ENCODE assay signal across 16 cellular contexts in the genomic region with DNA sequence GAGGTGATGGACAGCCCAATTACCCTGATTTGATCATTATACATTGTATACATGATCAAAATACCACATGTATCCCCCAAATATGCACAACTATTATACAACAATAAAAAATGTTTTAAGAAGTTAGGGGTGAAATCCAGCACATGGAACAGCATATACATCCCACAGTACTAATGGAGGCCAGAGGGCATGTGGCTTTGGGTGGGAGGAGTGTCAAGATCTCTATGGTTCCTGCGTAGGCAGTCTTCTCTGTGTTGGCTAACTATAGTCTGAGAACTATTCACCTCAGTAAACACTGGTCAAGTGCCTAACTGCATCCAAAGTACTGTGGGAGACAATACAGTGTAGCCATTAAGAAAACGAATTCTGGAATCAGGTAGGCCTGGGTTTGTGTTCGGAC.
A peak's percentile ranks its signal among the peaks of the same experiment; 100 is the strongest.
DNase-seq lines count a peak whose midpoint lies in the region; ATAC-seq, FAIRE-seq and TF ChIP-seq lines count a peak whose summit lies in the region.
"Had no signal": no experiment of that assay in that cellular context is flagged by ENCODE, and none has a peak within 500 bp of the region (broad histone marks: within the 10 kb centered on the region; RNA-seq: fewer than 3 reads in every experiment).

No MANE protein-coding gene starts in this region.

- CTCF ChIA-PET in HEK293 (lab: Yijun Ruan, JAX), result interaction anchor here (0.7 to 6.5 kb wide), 18 partner anchors 8 to 235 kb away, joined by 3 to 159 read pairs (median 14); a partner anchor contains a TSS

- peaks cover 61% of the 10 kb centered on the region for H3K79me2 ChIP-seq in hepatocyte

- FAIRE-seq in small intestine (lab: Jason Lieb, UNC), result no peak
- FAIRE-seq: TTC549 had no signal

- H3K9me2 ChIP-seq in hepatocyte (replicated peaks; ENCODE audit: insufficient read depth), result no peaks in the 10 kb centered on the region

- H3K4me1 ChIP-seq in HEK293 (ENCODE audit: control insufficient read depth, insufficient read depth, low read length) (no peaks in the 10 kb centered on the region), adipocyte (ENCODE audit: control insufficient read depth, insufficient read depth, low read length) (peaks cover 35% of the 10 kb centered on the region), hepatocyte (ENCODE audit: insufficient read depth) (peaks cover 23% of the 10 kb centered on the region), small intestine (ENCODE audit: control insufficient read depth in 2 of 2, insufficient read depth in 1 of 2, low read depth in 1 of 2, low read length in 1 of 2) (peaks cover 5 to 31% of the 10 kb centered on the region in 2 donors)

- no peak overlapping the region for H3K4me2 ChIP-seq in hepatocyte

- H3K27me3 ChIP-seq in adipocyte (replicated peaks; ENCODE audit: control insufficient read depth, insufficient read depth, low read length) (no peaks in the 10 kb centered on the region), hepatocyte (no peaks in the 10 kb centered on the region), small intestine (ENCODE audit: control insufficient read depth in 2 of 2, insufficient read depth in 2 of 2, low read length in 2 of 2) (no peaks in the 10 kb centered on the region)
- H3K27me3 ChIP-seq: heart right ventricle, vagina had no signal

- H4K20me1 ChIP-seq in hepatocyte (ENCODE audit: insufficient read depth, poor library complexity, severe bottlenecking), result no peaks in the 10 kb centered on the region

- H3K4me3 ChIP-seq in HEK293 (ENCODE audit: low read depth, low read length) (no peak overlapping the region), adipocyte (ENCODE audit: low read length) (no peak overlapping the region), hepatocyte (no peak overlapping the region), small intestine (ENCODE audit: low read depth in 1 of 2, low read length in 2 of 2) (no peak overlapping the region)
- H3K4me3 ChIP-seq: heart right ventricle, vagina had no signal

- H3K27ac ChIP-seq in HEK293 (ENCODE audit: extremely low read depth, low read depth, low read length), result no peak overlapping the region
- peak overlapping the region; percentile 97 for H3K27ac ChIP-seq in hepatocyte
- H3K27ac ChIP-seq in small intestine (ENCODE audit: low read depth in 1 of 2, low read length in 1 of 2), result peak overlapping the region; percentile 26 to 95
- H3K27ac ChIP-seq: vagina had no signal

- TF ChIP-seq CTCF in HEK293 (tag by site-specific recombination; IDR thresholded peaks at IDR 0.05) (no peak), hepatocyte (IDR thresholded peaks at IDR 0.05; ENCODE audit: poor library complexity) (no peak)

- WGBS in hepatocyte (ENCODE audit: low lambda C conversion rate, missing lambda C conversion rate), result 86% methylated on average over 3 of the region's 3 CpGs
- WGBS in small intestine, 3 donors, result 78 to 84% (median 84%) methylated on average over 3 of the region's 3 CpGs

- POLR2A ChIA-PET in HEK293 (lab: Yijun Ruan, JAX), result interaction anchor here (1.0 to 3.5 kb wide), 3 partner anchors 12 to 74 kb away, joined by 3 to 40 read pairs (median 4); a partner anchor contains a TSS

- DNase-seq in adipocyte (ENCODE audit: low read depth) (no peak), hepatocyte (ENCODE audit: low spot score) (no peak), small intestine (no peak), anterior cingulate cortex (lab: John Stamatoyannopoulos, UW) (no peak), putamen (ENCODE audit: low spot score) (no peak)
- DNase-seq in stimulated activated CD4-positive, alpha-beta T cell treated with anti-CD3 and anti-CD28 coated beads, Interleukin-1b, Interleukin-23, amount 100 ng/mL, for 48 hours, result no peak
- DNase-seq: activated CD4-positive, alpha-beta T cell treated with anti-CD3 and anti-CD28 coated beads for 1 hour; activated gamma-delta T cell treated with Interleukin-2 at 50 U/mL for 16 hours; activated T-cell treated with anti-CD3 and anti-CD28 coated beads, Interleukin-2, amount 50 U/mL, for 1 hour; H9; heart right ventricle; KBM-7 had no signal

- peak overlapping the region; percentile 51 for H3K9ac ChIP-seq in adipocyte (ENCODE audit: low read length)

- H3K36me3 ChIP-seq in HEK293 (ENCODE audit: control insufficient read depth in 2 of 2, insufficient read depth in 1 of 2, low read length in 2 of 2) (no peaks in the 10 kb centered on the region), adipocyte (ENCODE audit: control insufficient read depth, insufficient read depth, low read length, severe bottlenecking) (peaks cover 5% of the 10 kb centered on the region), hepatocyte (replicated peaks; ENCODE audit: insufficient read depth, low read depth) (no peaks in the 10 kb centered on the region), small intestine (ENCODE audit: control insufficient read depth in 2 of 2, insufficient read depth in 2 of 2, low read length in 2 of 2) (peaks cover 0 to 2% of the 10 kb centered on the region in 2 donors)
- H3K36me3 ChIP-seq: heart right ventricle, vagina had no signal

- H2AFZ ChIP-seq in hepatocyte, result no peak overlapping the region

- no peaks in the 10 kb centered on the region for H3K9me3 ChIP-seq in HEK293 (ENCODE audit: control insufficient read depth, insufficient read depth, low read depth, low read length)
- H3K9me3 ChIP-seq in adipocyte (ENCODE audit: control insufficient read depth, low read length), result no peaks in the 10 kb centered on the region
- H3K9me3 ChIP-seq in hepatocyte (ENCODE audit: low read depth), result no peaks in the 10 kb centered on the region
- H3K9me3 ChIP-seq in small intestine (ENCODE audit: control insufficient read depth, low read depth), result no peaks in the 10 kb centered on the region
- H3K9me3 ChIP-seq: heart right ventricle, vagina had no signal

- ATAC-seq in GM18868 (IDR thresholded peaks at IDR 0.05; ENCODE audit: unreplicated experiment), result no peak

TF ChIP-seq in HEK293, 187 proteins besides CTCF, POLR2A, EP300 and RAD21 (continues in another document):
- TF ChIP-seq WT1 (tag by site-specific recombination; IDR thresholded peaks at IDR 0.05), result no peak
- TF ChIP-seq MYNN (tag by site-specific recombination; IDR thresholded peaks at IDR 0.05; ENCODE audit: borderline replicate concordance), result no peak
- no peak for TF ChIP-seq ZNF791 (tag by site-specific recombination; IDR thresholded peaks at IDR 0.05)
- no peak for TF ChIP-seq ZNF768 (tag by site-specific recombination; IDR thresholded peaks at IDR 0.05)
- TF ChIP-seq, protein P1, sequence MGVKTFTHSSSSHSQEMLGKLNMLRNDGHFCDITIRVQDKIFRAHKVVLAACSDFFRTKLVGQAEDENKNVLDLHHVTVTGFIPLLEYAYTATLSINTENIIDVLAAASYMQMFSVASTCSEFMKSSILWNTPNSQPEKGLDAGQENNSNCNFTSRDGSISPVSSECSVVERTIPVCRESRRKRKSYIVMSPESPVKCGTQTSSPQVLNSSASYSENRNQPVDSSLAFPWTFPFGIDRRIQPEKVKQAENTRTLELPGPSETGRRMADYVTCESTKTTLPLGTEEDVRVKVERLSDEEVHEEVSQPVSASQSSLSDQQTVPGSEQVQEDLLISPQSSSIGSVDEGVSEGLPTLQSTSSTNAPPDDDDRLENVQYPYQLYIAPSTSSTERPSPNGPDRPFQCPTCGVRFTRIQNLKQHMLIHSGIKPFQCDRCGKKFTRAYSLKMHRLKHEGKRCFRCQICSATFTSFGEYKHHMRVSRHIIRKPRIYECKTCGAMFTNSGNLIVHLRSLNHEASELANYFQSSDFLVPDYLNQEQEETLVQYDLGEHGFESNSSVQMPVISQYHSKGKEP (tag by site-specific recombination; IDR thresholded peaks at IDR 0.05), result no peak
- no peak for TF ChIP-seq ZBTB48 (tag by site-specific recombination; IDR thresholded peaks at IDR 0.05)
- TF ChIP-seq GLI4 (tag by site-specific recombination; IDR thresholded peaks at IDR 0.05), result no peak
- no peak for TF ChIP-seq KLF7 (tag by site-specific recombination; IDR thresholded peaks at IDR 0.05; ENCODE audit: borderline replicate concordance)
- no peak for TF ChIP-seq TCF7L2 (IDR thresholded peaks at IDR 0.05; ENCODE audit: borderline replicate concordance, low read depth, low read length)
- TF ChIP-seq ZNF169 (tag by site-specific recombination; IDR thresholded peaks at IDR 0.05), result no peak
- TF ChIP-seq, protein P2, sequence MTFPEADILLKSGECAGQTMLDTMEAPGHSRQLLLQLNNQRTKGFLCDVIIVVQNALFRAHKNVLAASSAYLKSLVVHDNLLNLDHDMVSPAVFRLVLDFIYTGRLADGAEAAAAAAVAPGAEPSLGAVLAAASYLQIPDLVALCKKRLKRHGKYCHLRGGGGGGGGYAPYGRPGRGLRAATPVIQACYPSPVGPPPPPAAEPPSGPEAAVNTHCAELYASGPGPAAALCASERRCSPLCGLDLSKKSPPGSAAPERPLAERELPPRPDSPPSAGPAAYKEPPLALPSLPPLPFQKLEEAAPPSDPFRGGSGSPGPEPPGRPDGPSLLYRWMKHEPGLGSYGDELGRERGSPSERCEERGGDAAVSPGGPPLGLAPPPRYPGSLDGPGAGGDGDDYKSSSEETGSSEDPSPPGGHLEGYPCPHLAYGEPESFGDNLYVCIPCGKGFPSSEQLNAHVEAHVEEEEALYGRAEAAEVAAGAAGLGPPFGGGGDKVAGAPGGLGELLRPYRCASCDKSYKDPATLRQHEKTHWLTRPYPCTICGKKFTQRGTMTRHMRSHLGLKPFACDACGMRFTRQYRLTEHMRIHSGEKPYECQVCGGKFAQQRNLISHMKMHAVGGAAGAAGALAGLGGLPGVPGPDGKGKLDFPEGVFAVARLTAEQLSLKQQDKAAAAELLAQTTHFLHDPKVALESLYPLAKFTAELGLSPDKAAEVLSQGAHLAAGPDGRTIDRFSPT (tag by site-specific recombination; IDR thresholded peaks at IDR 0.05), result no peak
- peak; percentile 63 for TF ChIP-seq ZNF341 (tag by site-specific recombination; IDR thresholded peaks at IDR 0.05; ENCODE audit: low read depth)
- TF ChIP-seq, protein P3, sequence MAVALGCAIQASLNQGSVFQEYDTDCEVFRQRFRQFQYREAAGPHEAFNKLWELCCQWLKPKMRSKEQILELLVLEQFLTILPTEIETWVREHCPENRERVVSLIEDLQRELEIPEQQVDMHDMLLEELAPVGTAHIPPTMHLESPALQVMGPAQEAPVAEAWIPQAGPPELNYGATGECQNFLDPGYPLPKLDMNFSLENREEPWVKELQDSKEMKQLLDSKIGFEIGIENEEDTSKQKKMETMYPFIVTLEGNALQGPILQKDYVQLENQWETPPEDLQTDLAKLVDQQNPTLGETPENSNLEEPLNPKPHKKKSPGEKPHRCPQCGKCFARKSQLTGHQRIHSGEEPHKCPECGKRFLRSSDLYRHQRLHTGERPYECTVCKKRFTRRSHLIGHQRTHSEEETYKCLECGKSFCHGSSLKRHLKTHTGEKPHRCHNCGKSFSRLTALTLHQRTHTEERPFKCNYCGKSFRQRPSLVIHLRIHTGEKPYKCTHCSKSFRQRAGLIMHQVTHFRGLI (tag by site-specific recombination; IDR thresholded peaks at IDR 0.05), result no peak
- no peak for TF ChIP-seq ZNF544 (tag by site-specific recombination; IDR thresholded peaks at IDR 0.05)
- no peak for TF ChIP-seq ZNF621 (tag by site-specific recombination; IDR thresholded peaks at IDR 0.05)
- TF ChIP-seq GLI2 (tag by site-specific recombination; IDR thresholded peaks at IDR 0.05; ENCODE audit: borderline replicate concordance, low read depth), result no peak
